In the genomic region with DNA sequence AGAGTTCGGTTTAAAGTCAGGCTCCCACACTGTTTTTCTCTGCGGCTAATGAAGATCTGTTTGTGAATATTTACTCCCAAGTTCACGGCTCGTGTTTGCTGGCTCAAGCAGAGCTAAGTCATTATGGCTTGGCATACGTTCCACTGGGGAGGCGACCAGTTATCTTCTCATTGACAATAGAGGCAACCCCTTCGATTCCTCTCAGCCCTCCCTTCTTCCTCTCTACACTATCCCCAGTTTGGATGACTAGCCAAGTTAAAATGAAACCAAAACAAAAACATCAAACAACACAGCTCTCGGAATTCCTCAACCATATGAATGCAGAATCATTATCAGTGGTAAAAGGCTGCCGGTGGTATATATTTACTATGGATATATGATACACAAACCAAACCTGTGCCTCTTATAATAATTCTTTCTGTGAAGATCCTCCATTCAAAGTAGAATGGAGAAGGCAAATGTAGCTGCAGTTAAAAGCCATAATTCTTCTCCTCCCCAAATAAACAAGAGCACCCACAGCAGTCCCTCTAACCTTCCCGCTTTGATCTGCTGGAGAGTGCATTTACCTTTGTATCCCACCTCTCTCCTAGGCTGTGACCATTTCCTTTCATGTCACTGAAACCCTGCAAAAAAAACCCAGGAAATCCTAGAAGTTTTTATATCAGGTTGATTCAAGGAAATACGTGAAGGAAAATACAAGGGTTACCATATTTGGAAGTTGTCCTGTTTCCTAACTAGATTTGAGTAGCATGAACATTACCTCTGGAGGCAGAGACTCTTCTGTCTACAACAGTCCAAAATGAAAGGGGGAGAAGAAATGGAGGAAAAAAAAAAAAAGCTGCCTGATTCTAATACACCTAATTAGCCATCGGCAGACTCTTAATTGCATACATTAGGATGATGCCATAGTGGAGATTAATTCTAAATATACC, we compare ENCODE assay signal across 8 cellular contexts.
DNase-seq lines count a peak whose midpoint lies in the region; ATAC-seq and TF ChIP-seq lines count a peak whose summit lies in the region.

No MANE protein-coding gene starts in this region.

- no peaks in the 10 kb centered on the region for H3K27me3 Mint-ChIP-seq in T-cell

- no peaks in the 10 kb centered on the region for H3K9me3 ChIP-seq in AG04450 (ENCODE audit: control insufficient read depth, insufficient read depth, low read length)

- TF ChIP-seq CTCF in AG04450 (IDR thresholded peaks at IDR 0.05; ENCODE audit: low read depth, low read length), result no peak

- no peaks in the 10 kb centered on the region for H3K27me3 ChIP-seq in AG04450 (ENCODE audit: control insufficient read depth, insufficient read depth, low read length)

- no peak overlapping the region for H3K27ac ChIP-seq in AG04450 (ENCODE audit: low read depth, low read length)

- H3K4me3 Mint-ChIP-seq in T-cell, result peak overlapping the region; percentile 3 to 26 (median 26)

- peak overlapping the region; percentile 47 for H3K4me3 ChIP-seq in AG04450 (ENCODE audit: low read depth, low read length)

- CTCF ChIA-PET in AG04450 (lab: Charles Lee), result interaction anchor here (0.5 kb wide), 1 partner anchor 337 kb away, joined by 3 read pairs; no protein-coding TSS in a partner anchor
- CTCF ChIA-PET in T-cell (lab: Charles Lee), result no interaction called here

- peaks cover 7 to 26% (median 11%) of the 10 kb centered on the region in 3 donors for H3K9me3 Mint-ChIP-seq in T-cell

- H3K36me3 Mint-ChIP-seq in T-cell, result no peaks in the 10 kb centered on the region

- peaks cover 0 to 2% (median 0%) of the 10 kb centered on the region in 3 donors for H3K4me1 Mint-ChIP-seq in T-cell

- H3K27ac Mint-ChIP-seq in T-cell, result no peak overlapping the region

- POLR2A ChIA-PET in AG04450 (lab: Yijun Ruan, JAX) (no interaction called here), T-cell (lab: Charles Lee) (no interaction called here)

- ATAC-seq in GM19023 (IDR thresholded peaks at IDR 0.05; ENCODE audit: unreplicated experiment) (peak; percentile 37), HG03442 (IDR thresholded peaks at IDR 0.05; ENCODE audit: unreplicated experiment) (peak; percentile 63), T-cell (replicated peaks in 1 of 4) (no peak)

- DNase-seq in AG04450 (ENCODE audit: low read depth, low spot score) (no peak), T-cell (no peak), hepatic stellate cell (ENCODE audit: low spot score) (peak; percentile 2), stromal cell of bone marrow (ENCODE audit: low read depth) (peak; percentile 9), putamen (ENCODE audit: low spot score) (no peak)
- no peak for DNase-seq in activated CD4-positive, CD25-positive, alpha-beta regulatory T cell (lab: John Stamatoyannopoulos, UW)

Comparison
In these comparisons a context has a peak if more than half of its experiments do, and no peak if none do; other contexts are left out.
1. DNase-seq: peak in hepatic stellate cell (single experiment) and stromal cell of bone marrow (single experiment); none in AG04450 (single experiment), T-cell (0 of 34), putamen (single experiment) and activated CD4-positive, CD25-positive, alpha-beta regulatory T cell (0 of 4).
2. ATAC-seq: peak in GM19023 (single experiment) and HG03442 (single experiment); none in T-cell (0 of 4).